In genomic region chr4:108166441-108167315, GRCh38 we compare ENCODE assay signal across 8 cellular contexts. TPM values are rescaled to one million over a fixed set of nuclear protein-coding genes. Genes with fewer than 3 reads are reported as not detected.
A peak's percentile ranks its signal among the peaks of the same experiment; 100 is the strongest.
DNase-seq lines count a peak whose midpoint lies in the region; ATAC-seq lines count a peak whose summit lies in the region.

No MANE protein-coding gene starts in this region.

- peaks cover 8% of the 10 kb centered on the region for H3K27me3 ChIP-seq in CD4-positive, CD25-positive, alpha-beta regulatory T cell (ENCODE audit: control insufficient read depth, insufficient read depth, low read length)
- peaks cover 97% of the 10 kb centered on the region for H3K27me3 ChIP-seq in H7 (ENCODE audit: control insufficient read depth, insufficient read depth, low read length)

- peak overlapping the region; percentile 79 for H3K27ac ChIP-seq in CD4-positive, CD25-positive, alpha-beta regulatory T cell (ENCODE audit: insufficient read depth, low read length, poor library complexity, severe bottlenecking)

- H3K4me3 Mint-ChIP-seq in CD4-positive, CD25-positive, alpha-beta regulatory T cell = peak overlapping the region; percentile 98 to 99 (median 98)

- H3K9me3 ChIP-seq in CD4-positive, CD25-positive, alpha-beta regulatory T cell (ENCODE audit: control insufficient read depth in 2 of 2, low read length in 2 of 2) = no peaks in the 10 kb centered on the region

- H3K36me3 ChIP-seq in CD4-positive, CD25-positive, alpha-beta regulatory T cell (ENCODE audit: control insufficient read depth, insufficient read depth, low read length) = peaks cover 21% of the 10 kb centered on the region
- H3K36me3 ChIP-seq in H7 (replicated peaks; ENCODE audit: control insufficient read depth, insufficient read depth, low read length) = no peaks in the 10 kb centered on the region

- H3K36me3 Mint-ChIP-seq in CD4-positive, CD25-positive, alpha-beta regulatory T cell = peaks cover 41% of the 10 kb centered on the region

- H3K9me3 Mint-ChIP-seq in CD4-positive, CD25-positive, alpha-beta regulatory T cell = peaks cover 0 to 6% (median 0%) of the 10 kb centered on the region in 7 donors

- peak; percentile 29 to 33 for ATAC-seq in CD4-positive, CD25-positive, alpha-beta regulatory T cell (ENCODE audit: low read depth in 2 of 2)

- H3K4me1 ChIP-seq in CD4-positive, CD25-positive, alpha-beta regulatory T cell (ENCODE audit: control insufficient read depth, insufficient read depth, low read length, poor library complexity, severe bottlenecking) = peaks cover 64% of the 10 kb centered on the region

- peak overlapping the region; percentile 92 to 99 (median 93) for H3K27ac Mint-ChIP-seq in CD4-positive, CD25-positive, alpha-beta regulatory T cell

- H3K4me3 ChIP-seq in CD4-positive, CD25-positive, alpha-beta regulatory T cell (ENCODE audit: low read depth, low read length) = peak overlapping the region; percentile 99
- H3K4me3 ChIP-seq in H7 (ENCODE audit: insufficient read depth, low read depth, low read length) (peak overlapping the region; percentile 24), iPS-11a (ENCODE audit: low read depth, low read length) (peak overlapping the region; percentile 48)

- H3K4me1 Mint-ChIP-seq in CD4-positive, CD25-positive, alpha-beta regulatory T cell = peaks cover 18 to 39% (median 29%) of the 10 kb centered on the region in 4 donors

- peak; percentile 47 to 85 (median 62) for DNase-seq in CD4-positive, CD25-positive, alpha-beta regulatory T cell
- peak; percentile 76 for DNase-seq in H7
- peak; percentile 10 for DNase-seq in OCI-M2 (lab: John Stamatoyannopoulos, UW; ENCODE audit: unreplicated experiment)
- DNase-seq in activated naive CD4-positive, alpha-beta T cell (lab: John Stamatoyannopoulos, UW) = peak; percentile 17 to 56 (median 37)
- DNase-seq in stimulated activated CD4-positive, alpha-beta T cell treated with anti-CD3 and anti-CD28 coated beads, Interleukin-12 subunit alpha, Interleukin-12 subunit beta, amount 100 ng/mL, for 48 hours (ENCODE audit: low read depth in 2 of 3, low spot score in 1 of 3) = peak in 2 of 3 donors; percentile 56 to 60
- no peak for DNase-seq in SIG-M5 treated with dmso at 0.1 percent for 504 hours (lab: John Stamatoyannopoulos, UW; ENCODE audit: unreplicated experiment)
- no peak for DNase-seq in occipital lobe (lab: John Stamatoyannopoulos, UW)

- H3K27me3 Mint-ChIP-seq in CD4-positive, CD25-positive, alpha-beta regulatory T cell = peaks cover 38% of the 10 kb centered on the region

RNA-seq across cellular contexts. Expression of gene LEF1, which starts 2.1 kb away (rescaled TPM):
- 469 TPM for total RNA-seq in CD4-positive, CD25-positive, alpha-beta regulatory T cell
- 100 to 1,000 TPM; 465 to 627 (median 565) TPM for polyA plus RNA-seq in CD4-positive, CD25-positive, alpha-beta regulatory T cell
- 0.28 and 0.48 TPM in 2 replicates for total RNA-seq in H7 (2014; rRNA removed; shearing (Covaris generic))
- 6.9 TPM for total RNA-seq in occipital lobe

Comparison
In these comparisons a context has a peak if more than half of its experiments do, and no peak if none do; other contexts are left out.
1. DNase-seq: peak in CD4-positive, CD25-positive, alpha-beta regulatory T cell (3 of 3), H7 (single experiment), OCI-M2 (single experiment), activated naive CD4-positive, alpha-beta T cell (4 of 4) and stimulated activated CD4-positive, alpha-beta T cell treated with anti-CD3 and anti-CD28 coated beads, Interleukin-12 subunit alpha, Interleukin-12 subunit beta, amount 100 ng/mL, for 48 hours (2 of 3); none in SIG-M5 treated with dmso at 0.1 percent for 504 hours (single experiment) and occipital lobe (single experiment).
2. H3K4me3 ChIP-seq: peak in every context shown above with its lines; median percentile 99 in CD4-positive, CD25-positive, alpha-beta regulatory T cell; 48 in iPS-11a; 24 in H7.
3. RNA of gene LEF1, which starts 2.1 kb away (total RNA-seq): 469 TPM in CD4-positive, CD25-positive, alpha-beta regulatory T cell (single experiment); 6.9 TPM in occipital lobe (single experiment) and 0.28 to 0.48 TPM in H7; every median in the first group is over 10 times any median in the second.